ENCODE assay signal across 8 cellular contexts in genomic region chr16:3023669-3024478, GRCh38. TPM values are rescaled to one million over a fixed set of nuclear protein-coding genes. Genes with fewer than 3 reads are reported as not detected.
DNase-seq lines count a peak whose midpoint lies in the region; ATAC-seq and TF ChIP-seq lines count a peak whose summit lies in the region.

Gene HCFC1R1, minus strand, starts transcription at chr16:3023942. Its CDS starts 1 bp downstream, at chr16:3023941.
Gene THOC6, plus strand, starts transcription at chr16:3024035. Its CDS starts 292 bp downstream, at chr16:3024327.

- H3K36me3 Mint-ChIP-seq in activated T-helper 2 cell treated with anti-CD3 and anti-CD28 coated beads, Interferon-gamma antibody, Interleukin-2, Interleukin-4, amounts not matched to agents 10 μg/mL and 5 μg/mL and 100 μg/mL, durations not matched to agents 14 hours and 24 hours and 36 hours (ENCODE audit: low read depth) = peaks cover 28% of the 10 kb centered on the region
- no peaks in the 10 kb centered on the region for H3K36me3 Mint-ChIP-seq in natural killer cell treated with Interleukin-12 subunit alpha and Interleukin-12 subunit beta and Interleukin-15 and Interleukin-18, amount 100 ng/mL, for 72 hours

- peak within 1 kb of the TSS; percentile 90 for H3K27ac Mint-ChIP-seq in activated T-helper 2 cell treated with anti-CD3 and anti-CD28 coated beads, Interferon-gamma antibody, Interleukin-2, Interleukin-4, amounts not matched to agents 10 μg/mL and 5 μg/mL and 100 μg/mL, durations not matched to agents 14 hours and 24 hours and 36 hours
- peak within 1 kb of the TSS; percentile 87 to 90 for H3K27ac Mint-ChIP-seq in natural killer cell treated with Interleukin-12 subunit alpha and Interleukin-12 subunit beta and Interleukin-15 and Interleukin-18, amount 100 ng/mL, for 72 hours

- DNase-seq in ELR (ENCODE audit: low read depth) (peak; percentile 98), H7 (peak; percentile 95), M059J (ENCODE audit: low read depth) (peak; percentile 98), fibroblast of mammary gland (ENCODE audit: low read depth) (peak; percentile 98)
- DNase-seq in activated T-helper 2 cell treated with anti-CD3 and anti-CD28 coated beads, Interferon-gamma antibody, Interleukin-2, Interleukin-4, amounts not matched to agents 10 μg/mL and 5 μg/mL and 100 μg/mL, durations not matched to agents 14 hours and 24 hours and 36 hours (ENCODE audit: low spot score) = peak; percentile 95
- DNase-seq in natural killer cell treated with Interleukin-12 subunit alpha and Interleukin-12 subunit beta and Interleukin-15 and Interleukin-18, amount 100 ng/mL, for 72 hours (ENCODE audit: low spot score) = peak; percentile 97
- peak; percentile 95 for DNase-seq in stimulated activated naive CD4-positive, alpha-beta T cell treated with Interleukin-2 at 50 U/mL for 16 hours (lab: John Stamatoyannopoulos, UW)

- peak; percentile 92 for TF ChIP-seq POLR2A in Raji (IDR thresholded peaks at IDR 0.05; ENCODE audit: insufficient read depth, low read depth, low read length)

- no peak for TF ChIP-seq CTCF in fibroblast of mammary gland (conservative IDR thresholded peaks at IDR 0.05; ENCODE audit: control insufficient read depth, insufficient read depth, low read depth, low read length)

- no peaks in the 10 kb centered on the region for H3K9me3 Mint-ChIP-seq in activated T-helper 2 cell treated with anti-CD3 and anti-CD28 coated beads, Interferon-gamma antibody, Interleukin-2, Interleukin-4, amounts not matched to agents 10 μg/mL and 5 μg/mL and 100 μg/mL, durations not matched to agents 14 hours and 24 hours and 36 hours
- no peaks in the 10 kb centered on the region for H3K9me3 Mint-ChIP-seq in natural killer cell treated with Interleukin-12 subunit alpha and Interleukin-12 subunit beta and Interleukin-15 and Interleukin-18, amount 100 ng/mL, for 72 hours

- peaks cover 4% of the 10 kb centered on the region; the same call in 1 of the 2 replicates for H3K27me3 ChIP-seq in H7 (ENCODE audit: control insufficient read depth, insufficient read depth, low read length)

- intact Hi-C loops in activated T-helper 2 cell treated with anti-CD3 and anti-CD28 coated beads, Interferon-gamma antibody, Interleukin-2, Interleukin-4, amounts not matched to agents 10 μg/mL and 5 μg/mL and 100 μg/mL, durations not matched to agents 14 hours and 24 hours and 36 hours (cut with micrococcal nuclease) = loop anchor here (2.0 to 10.0 kb wide), 3 partner anchors 42 to 119 kb away; partner anchors contain the start of gene PKMYT1

- H3K27me3 Mint-ChIP-seq in activated T-helper 2 cell treated with anti-CD3 and anti-CD28 coated beads, Interferon-gamma antibody, Interleukin-2, Interleukin-4, amounts not matched to agents 10 μg/mL and 5 μg/mL and 100 μg/mL, durations not matched to agents 14 hours and 24 hours and 36 hours (ENCODE audit: low read depth) = peaks cover 3% of the 10 kb centered on the region
- H3K27me3 Mint-ChIP-seq in natural killer cell treated with Interleukin-12 subunit alpha and Interleukin-12 subunit beta and Interleukin-15 and Interleukin-18, amount 100 ng/mL, for 72 hours = peaks cover 0 to under 1% of the 10 kb centered on the region in 2 donors

- H3K4me1 Mint-ChIP-seq in activated T-helper 2 cell treated with anti-CD3 and anti-CD28 coated beads, Interferon-gamma antibody, Interleukin-2, Interleukin-4, amounts not matched to agents 10 μg/mL and 5 μg/mL and 100 μg/mL, durations not matched to agents 14 hours and 24 hours and 36 hours (ENCODE audit: low read depth) = peaks cover 39% of the 10 kb centered on the region
- H3K4me1 Mint-ChIP-seq in natural killer cell treated with Interleukin-12 subunit alpha and Interleukin-12 subunit beta and Interleukin-15 and Interleukin-18, amount 100 ng/mL, for 72 hours (ENCODE audit: low read depth in 2 of 2) = peaks cover 37 to 38% of the 10 kb centered on the region in 2 donors

- ATAC-seq in natural killer cell treated with Interleukin-12 subunit alpha and Interleukin-12 subunit beta and Interleukin-15 and Interleukin-18, amount 100 ng/mL, for 72 hours = peak; percentile 90 to 91

- peak within 1 kb of the TSS; percentile 77 for H3K4me3 ChIP-seq in H7 (ENCODE audit: insufficient read depth, low read depth, low read length)
- peak within 1 kb of the TSS; percentile 74 for H3K4me3 ChIP-seq in fibroblast of mammary gland (ENCODE audit: control insufficient read depth, low read depth, low read length)

- H3K36me3 ChIP-seq in H7 (replicated peaks; ENCODE audit: control insufficient read depth, insufficient read depth, low read length) = peaks cover 14% of the 10 kb centered on the region

- peak within 1 kb of the TSS; percentile 87 for H3K4me3 Mint-ChIP-seq in activated T-helper 2 cell treated with anti-CD3 and anti-CD28 coated beads, Interferon-gamma antibody, Interleukin-2, Interleukin-4, amounts not matched to agents 10 μg/mL and 5 μg/mL and 100 μg/mL, durations not matched to agents 14 hours and 24 hours and 36 hours (ENCODE audit: low read depth)
- peak within 1 kb of the TSS; percentile 88 for H3K4me3 Mint-ChIP-seq in natural killer cell treated with Interleukin-12 subunit alpha and Interleukin-12 subunit beta and Interleukin-15 and Interleukin-18, amount 100 ng/mL, for 72 hours

RNA-seq across cellular contexts. Expression of gene HCFC1R1, which starts in this region (rescaled TPM):
- total RNA-seq in H7 (2014; rRNA removed; shearing (Covaris generic)) = 114 and 156 TPM in 2 replicates
- 28.1 and 47.8 TPM in 2 replicates for total RNA-seq in M059J (2014; rRNA removed; shearing (Covaris generic))
- 29.9 and 30.3 TPM in 2 replicates for total RNA-seq in activated T-helper 2 cell treated with anti-CD3 and anti-CD28 coated beads, Interferon-gamma antibody, Interleukin-2, Interleukin-4, amounts not matched to agents 10 μg/mL and 5 μg/mL and 100 μg/mL, durations not matched to agents 14 hours and 24 hours and 36 hours
- total RNA-seq in natural killer cell treated with Interleukin-12 subunit alpha and Interleukin-12 subunit beta and Interleukin-15 and Interleukin-18, amount 100 ng/mL, for 72 hours = 10 to 100 TPM; 14.3 to 18.4 TPM

RNA-seq across cellular contexts. Expression of gene THOC6, which starts in this region (rescaled TPM):
- 69.1 and 81.4 TPM in 2 replicates for total RNA-seq in H7 (2014; rRNA removed; shearing (Covaris generic))
- 29.9 and 31.7 TPM in 2 replicates for total RNA-seq in M059J (2014; rRNA removed; shearing (Covaris generic))
- 59.0 and 59.1 TPM in 2 replicates for total RNA-seq in activated T-helper 2 cell treated with anti-CD3 and anti-CD28 coated beads, Interferon-gamma antibody, Interleukin-2, Interleukin-4, amounts not matched to agents 10 μg/mL and 5 μg/mL and 100 μg/mL, durations not matched to agents 14 hours and 24 hours and 36 hours
- 10 to 100 TPM; 33.6 to 58.8 TPM for total RNA-seq in natural killer cell treated with Interleukin-12 subunit alpha and Interleukin-12 subunit beta and Interleukin-15 and Interleukin-18, amount 100 ng/mL, for 72 hours

Comparison
In these comparisons a context has a peak if more than half of its experiments do, and no peak if none do; other contexts are left out.
1. Peak in every context shown above with its lines: DNase-seq, ATAC-seq and H3K4me3 ChIP-seq.